In genomic region chr16:86834451-86835035, GRCh38 we compare ENCODE assay signal across 11 cellular contexts.
DNase-seq lines count a peak whose midpoint lies in the region; ATAC-seq and TF ChIP-seq lines count a peak whose summit lies in the region.
"Had no signal": no experiment of that assay in that cellular context is flagged by ENCODE, and none has a peak within 500 bp of the region (broad histone marks: within the 10 kb centered on the region; RNA-seq: fewer than 3 reads in every experiment).

No MANE protein-coding gene starts in this region.

- no peak overlapping the region for H3K4me3 Mint-ChIP-seq in stimulated activated memory B cell treated with anti-CD40 and anti-IgM and Interleukin-4, amounts not matched to agents 10 μg/mL and 1 μg/mL and 100 μg/mL, for 72 hours

- H3K4me1 Mint-ChIP-seq in stimulated activated memory B cell treated with anti-CD40 and anti-IgM and Interleukin-4, amounts not matched to agents 10 μg/mL and 1 μg/mL and 100 μg/mL, for 72 hours: no peaks in the 10 kb centered on the region

- no peak for ATAC-seq in stimulated activated memory B cell treated with anti-CD40 and anti-IgM and Interleukin-4, amounts not matched to agents 10 μg/mL and 1 μg/mL and 100 μg/mL, for 72 hours
- ATAC-seq: left colon, right cardiac atrium had no signal

- DNase-seq in AG08396 (ENCODE audit: low spot score): peak; percentile 27
- DNase-seq in HK-2 (ENCODE audit: unreplicated experiment): peak; percentile 3
- DNase-seq in astrocyte of the spinal cord (ENCODE audit: low read depth, low spot score): peak; percentile 81
- peak; percentile 40 for DNase-seq in kidney glomerular epithelial cell (lab: John Stamatoyannopoulos, UW)
- no peak for DNase-seq in stimulated activated CD4-positive, alpha-beta T cell treated with anti-CD3 and anti-CD28 coated beads, Interleukin-15, amount 100 ng/mL, for 24 hours
- DNase-seq in SIG-M5 treated with dmso at 0.1 percent for 504 hours (lab: John Stamatoyannopoulos, UW; ENCODE audit: unreplicated experiment): no peak
- no peak for DNase-seq in NCI-H69 (lab: John Stamatoyannopoulos, UW)
- DNase-seq: left colon, right cardiac atrium had no signal

- no peak overlapping the region for H3K27ac Mint-ChIP-seq in stimulated activated memory B cell treated with anti-CD40 and anti-IgM and Interleukin-4, amounts not matched to agents 10 μg/mL and 1 μg/mL and 100 μg/mL, for 72 hours

- in situ Hi-C loops in astrocyte of the spinal cord (cut with HindIII; ENCODE audit: low sequenced_read_pairs): no loop called here

- H3K27me3 Mint-ChIP-seq in stimulated activated memory B cell treated with anti-CD40 and anti-IgM and Interleukin-4, amounts not matched to agents 10 μg/mL and 1 μg/mL and 100 μg/mL, for 72 hours: peaks cover under 1% of the 10 kb centered on the region

- no peak overlapping the region for H3K4me3 ChIP-seq in astrocyte of the spinal cord (ENCODE audit: low read depth, low read length)
- H3K4me3 ChIP-seq: HAP-1 had no signal

- H3K36me3 Mint-ChIP-seq in stimulated activated memory B cell treated with anti-CD40 and anti-IgM and Interleukin-4, amounts not matched to agents 10 μg/mL and 1 μg/mL and 100 μg/mL, for 72 hours: no peaks in the 10 kb centered on the region

- TF ChIP-seq CTCF in astrocyte of the spinal cord (IDR thresholded peaks at IDR 0.05; ENCODE audit: low read depth, low read length): peak; percentile 41

- H3K9me3 Mint-ChIP-seq in stimulated activated memory B cell treated with anti-CD40 and anti-IgM and Interleukin-4, amounts not matched to agents 10 μg/mL and 1 μg/mL and 100 μg/mL, for 72 hours: no peaks in the 10 kb centered on the region

Comparison
In these comparisons a context has a peak if more than half of its experiments do, and no peak if none do; other contexts are left out.
1. DNase-seq: peak in AG08396 (single experiment), HK-2 (single experiment), astrocyte of the spinal cord (single experiment) and kidney glomerular epithelial cell (single experiment); none in stimulated activated CD4-positive, alpha-beta T cell treated with anti-CD3 and anti-CD28 coated beads, Interleukin-15, amount 100 ng/mL, for 24 hours (single experiment), SIG-M5 treated with dmso at 0.1 percent for 504 hours (single experiment) and NCI-H69 (single experiment).